16 cellular contexts compared by ENCODE assay signal in the genomic region with DNA sequence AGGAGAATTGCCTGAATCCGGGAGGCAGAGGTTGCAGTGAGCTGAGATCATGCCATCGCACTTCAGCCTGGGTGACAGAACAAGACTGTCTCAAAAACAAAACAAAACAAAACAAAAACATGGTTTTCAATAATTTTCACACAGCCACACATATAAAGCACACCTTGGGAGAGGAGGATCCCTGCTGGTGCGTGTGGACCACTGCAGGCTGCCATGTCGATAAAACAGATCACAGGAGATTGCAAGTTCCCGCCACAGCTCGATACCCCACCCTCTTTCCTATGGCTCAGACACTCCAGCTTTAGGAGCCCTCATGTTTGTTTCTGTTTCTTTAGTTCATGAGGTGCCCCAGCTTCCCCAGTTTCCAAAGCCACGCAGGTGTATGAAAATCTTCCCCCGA. TPM values are rescaled to one million over a fixed set of nuclear protein-coding genes. Genes with fewer than 3 reads are reported as not detected.
"Had no signal": no experiment of that assay in that cellular context is flagged by ENCODE, and none has a peak within 500 bp of the region (broad histone marks: within the 10 kb centered on the region; RNA-seq: fewer than 3 reads in every experiment).

No MANE protein-coding gene starts in this region.

- H3K27ac ChIP-seq: thoracic aorta had no signal

- H3K36me3 ChIP-seq: thoracic aorta had no signal

- ATAC-seq: stimulated activated naive CD8-positive, alpha-beta T cell treated with anti-CD3 and anti-CD28 coated beads, Interleukin-15, amount 100 ng/mL, for 72 hours had no signal

- H3K9me3 ChIP-seq: thoracic aorta had no signal

- DNase-seq: activated CD4-positive, alpha-beta memory T cell treated with anti-CD3 and anti-CD28 coated beads, Interleukin-2, amount 10 ng/mL, durations not matched to agents 7 days and 5 days; activated gamma-delta T cell treated with Interleukin-2 at 50 U/mL for 16 hours; activated naive CD8-positive, alpha-beta T cell treated with anti-CD3 and anti-CD28 coated beads for 36 hours; activated T-cell treated with anti-CD3 and anti-CD28 coated beads, Interleukin-2, amount 50 U/mL, for 48 hours; cerebellar nuclear complex; dermis blood vessel endothelial cell; glutamatergic neuron; left colon; nephron progenitor cell; stimulated activated CD4-positive, alpha-beta T cell treated with anti-CD3 and anti-CD28 coated beads, Interleukin-4, amount 100 ng/mL, for 4 hours; stimulated activated naive CD8-positive, alpha-beta T cell treated with anti-CD3 and anti-CD28 coated beads, Interleukin-15, amount 100 ng/mL, for 72 hours had no signal

- H3K4me3 ChIP-seq: thoracic aorta had no signal

RNA-seq across cellular contexts. Expression of a gene that starts 31.3 kb away (rescaled TPM):
- total RNA-seq: activated CD4-positive, alpha-beta memory T cell treated with anti-CD3 and anti-CD28 coated beads, Interleukin-2, amount 10 ng/mL, durations not matched to agents 7 days and 5 days; activated naive CD8-positive, alpha-beta T cell treated with anti-CD3 and anti-CD28 coated beads for 36 hours; dermis blood vessel endothelial cell; fibroblast of villous mesenchyme; left colon; lung microvascular endothelial cell; omental fat pad; skeletal muscle tissue; thoracic aorta had no signal

RNA-seq across cellular contexts. Expression of a gene that starts 33.5 kb away (rescaled TPM):
- total RNA-seq: activated CD4-positive, alpha-beta memory T cell treated with anti-CD3 and anti-CD28 coated beads, Interleukin-2, amount 10 ng/mL, durations not matched to agents 7 days and 5 days; activated naive CD8-positive, alpha-beta T cell treated with anti-CD3 and anti-CD28 coated beads for 36 hours; dermis blood vessel endothelial cell; left colon; lung microvascular endothelial cell; omental fat pad; skeletal muscle tissue; thoracic aorta had no signal
